ENCODE assay signal across 13 cellular contexts in the genomic region with DNA sequence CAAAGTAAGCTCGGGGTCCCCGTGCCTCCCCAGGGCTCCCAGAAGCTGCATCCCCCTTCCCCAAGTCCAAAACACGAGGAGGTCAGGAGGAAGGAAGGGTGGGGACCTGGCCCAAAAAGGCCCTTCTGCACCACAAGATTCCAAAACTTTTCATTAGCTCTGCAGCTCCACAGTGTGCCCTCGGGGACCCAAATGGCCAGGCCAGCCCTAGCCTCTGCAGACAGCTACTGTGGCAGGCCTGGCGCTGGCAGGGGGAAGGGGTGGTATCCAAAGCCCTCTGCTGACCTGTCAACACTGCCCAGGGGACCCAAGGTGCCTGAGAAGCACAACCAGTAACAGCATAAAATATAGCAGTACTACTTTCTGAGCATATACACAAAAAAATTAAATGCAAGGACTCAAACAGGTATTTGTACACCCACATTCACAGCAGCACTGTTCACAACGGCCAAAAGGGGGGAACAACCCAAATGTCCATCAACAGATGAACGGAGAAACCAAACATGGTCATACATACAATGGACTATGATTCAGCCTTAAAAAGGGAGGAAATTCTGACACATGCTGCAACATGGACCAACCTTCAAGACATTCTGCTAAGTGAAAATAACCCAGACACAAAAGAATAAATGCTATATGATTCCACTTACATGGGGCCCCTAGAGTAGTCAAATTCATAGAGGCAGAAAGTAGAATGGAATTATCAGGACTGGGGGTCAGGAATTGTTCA. TPM values are rescaled to one million over a fixed set of nuclear protein-coding genes. Genes with fewer than 3 reads are reported as not detected.
DNase-seq lines count a peak whose midpoint lies in the region; FAIRE-seq and TF ChIP-seq lines count a peak whose summit lies in the region.
"Had no signal": no experiment of that assay in that cellular context is flagged by ENCODE, and none has a peak within 500 bp of the region (broad histone marks: within the 10 kb centered on the region; RNA-seq: fewer than 3 reads in every experiment).

No MANE protein-coding gene starts in this region.

- H3K9me3 ChIP-seq in H9 (ENCODE audit: control insufficient read depth, low read depth, low read length) = no peaks in the 10 kb centered on the region
- no peaks in the 10 kb centered on the region for H3K9me3 ChIP-seq in ascending aorta
- H3K9me3 ChIP-seq in stomach = no peaks in the 10 kb centered on the region
- no peaks in the 10 kb centered on the region for H3K9me3 ChIP-seq in MM.1S (replicated peaks; ENCODE audit: insufficient read depth, low read length)

- DNase-seq in H9 (no peak), ascending aorta (ENCODE audit: low spot score in 2 of 2) (no peak), stomach (no peak), GM12892 (ENCODE audit: insufficient read length) (no peak), NCI-H2081 (lab: John Stamatoyannopoulos, UW) (no peak), retina (no peak), MM.1S (no peak)
- DNase-seq: activated CD4-positive, alpha-beta T cell treated with anti-CD3 and anti-CD28 coated beads for 4 hours; DMS79 treated with DMSO at 0.1 percent for 48 hours; foreskin melanocyte; NCI-H1092 had no signal

- no peak overlapping the region for H2BK15ac ChIP-seq in H9 (ENCODE audit: low read depth, low read length)

- no peaks in the 10 kb centered on the region for H3K9me2 ChIP-seq in MM.1S (replicated peaks; ENCODE audit: insufficient read depth, low read length)

- H3K4me3 ChIP-seq in ascending aorta (peak overlapping the region; percentile 7 to 52), stomach (no peak overlapping the region), MM.1S (ENCODE audit: low read length) (no peak overlapping the region)

- H3K4me1 ChIP-seq in H9 (ENCODE audit: insufficient read depth, low read length) = peaks cover 5% of the 10 kb centered on the region; the same call in 1 of the 2 replicates
- H3K4me1 ChIP-seq in ascending aorta = peaks cover 65 to 91% of the 10 kb centered on the region in 2 donors
- peaks cover 85 to 100% (median 93%) of the 10 kb centered on the region in 4 donors for H3K4me1 ChIP-seq in stomach
- 0 out of 2 replicates have a peak, but pooled peaks cover 3% of the 10 kb centered on the region for H3K4me1 ChIP-seq in MM.1S (ENCODE audit: low read length)

- H3K27ac Mint-ChIP-seq in H9 = peak overlapping the region in 2 of 3 experiments; percentile 66 to 88; a peak in 3 of 7 replicates

- no peaks in the 10 kb centered on the region for H4K20me1 ChIP-seq in H9 (ENCODE audit: control insufficient read depth, insufficient read depth, insufficient read length)
- no peaks in the 10 kb centered on the region for H4K20me1 ChIP-seq in MM.1S (ENCODE audit: insufficient read depth, low read length)

- TF ChIP-seq POLR2A in stomach (IDR thresholded peaks at IDR 0.05) (no peak), GM12892 (IDR thresholded peaks at IDR 0.05; ENCODE audit: low read depth, low read length) (no peak)

- FAIRE-seq in GM12892 (lab: Jason Lieb, UNC) = no peak
- FAIRE-seq: H1 had no signal

- H4K91ac ChIP-seq in H9 (ENCODE audit: insufficient read length, low read depth, low read length) = no peak overlapping the region

- H3K4me3 Mint-ChIP-seq in H9 = no peak overlapping the region; a peak in 1 of 5 replicates

- H2BK5ac ChIP-seq in H9 (ENCODE audit: insufficient read length, low read length) = no peak overlapping the region

- H3K4me1 Mint-ChIP-seq in H9 = peaks cover 70 to 73% of the 10 kb centered on the region in 2 experiments

- no peaks in the 10 kb centered on the region; the same call in 1 of the 2 replicates for H3K27me3 Mint-ChIP-seq in H9 (ENCODE audit: low read depth)

- H3K27me3 ChIP-seq in H9 (ENCODE audit: insufficient read depth, low read length) (no peaks in the 10 kb centered on the region), ascending aorta (no peaks in the 10 kb centered on the region), layer of hippocampus (ENCODE audit: control insufficient read depth, insufficient read depth, low read length) (no peaks in the 10 kb centered on the region), stomach (no peaks in the 10 kb centered on the region), MM.1S (replicated peaks; ENCODE audit: insufficient read depth, low read length) (no peaks in the 10 kb centered on the region)

- no peak overlapping the region for H3K4me2 ChIP-seq in H9 (ENCODE audit: insufficient read depth, insufficient read length, low read length)
- H3K4me2 ChIP-seq in MM.1S (ENCODE audit: low read depth, low read length) = no peak overlapping the region

- no peak overlapping the region for H3K14ac ChIP-seq in H9 (ENCODE audit: insufficient read depth, low read length)

- no peak overlapping the region for H2AFZ ChIP-seq in H9 (ENCODE audit: low read length)
- no peak overlapping the region for H2AFZ ChIP-seq in MM.1S (ENCODE audit: low read length)

- no peak overlapping the region for H2BK12ac ChIP-seq in H9 (ENCODE audit: insufficient read length, low read depth, low read length)

- H3K9ac ChIP-seq in H9 (ENCODE audit: extremely low read depth, insufficient read length, low read length) (no peak overlapping the region), MM.1S (ENCODE audit: low read length) (no peak overlapping the region)

- H3K79me2 ChIP-seq in H9 (ENCODE audit: insufficient read depth, low read length) = peaks cover 40% of the 10 kb centered on the region; the same call in 1 of the 2 replicates
- H3K79me2 ChIP-seq in MM.1S (ENCODE audit: low read length) = no peaks in the 10 kb centered on the region

- no CpG with 5 or more reads among the region's 7 CpGs for WGBS in H9 (ENCODE audit: extremely low coverage, insufficient read length, low lambda C conversion rate)
- 44 to 60% (median 56%) methylated on average over 7 of the region's 7 CpGs for WGBS in stomach, 5 donors

- no peaks in the 10 kb centered on the region for H3F3A ChIP-seq in MM.1S (ENCODE audit: insufficient read depth, low read length)

- intact Hi-C loops in ascending aorta (cut with DNase I) (no loop called here), stomach (cut with DNase I; ENCODE audit: low total_unique reads) (no loop called here)

- H3K56ac ChIP-seq in H9 (ENCODE audit: insufficient read length, low read depth, low read length) = no peak overlapping the region

- H3K79me1 ChIP-seq in H9 (ENCODE audit: insufficient read depth, low read depth, low read length, poor library complexity, severe bottlenecking) = peaks cover 6% of the 10 kb centered on the region

- H2AK5ac ChIP-seq in H9 (ENCODE audit: insufficient read length, low read length) = no peak overlapping the region

- H3K4ac ChIP-seq in H9 (ENCODE audit: low read depth, low read length) = no peak overlapping the region

- H2BK120ac ChIP-seq in H9 (ENCODE audit: low read depth, low read length, poor library complexity, severe bottlenecking) = no peak overlapping the region

- no peaks in the 10 kb centered on the region for H3K9me3 Mint-ChIP-seq in H9

- H3K23ac ChIP-seq in H9 (ENCODE audit: insufficient read length, low read depth, low read length) = no peak overlapping the region

- H3T11ph ChIP-seq in H9 (ENCODE audit: low read length) = no peak overlapping the region

- TF ChIP-seq EP300 in stomach (IDR thresholded peaks at IDR 0.05) = no peak

- H3K36me3 ChIP-seq in ascending aorta = peaks cover 6 to 7% of the 10 kb centered on the region in 2 donors
- H3K36me3 ChIP-seq in stomach = no peaks in the 10 kb centered on the region
- H3K36me3 ChIP-seq in MM.1S (replicated peaks; ENCODE audit: insufficient read depth, low read length) = no peaks in the 10 kb centered on the region

- no peak overlapping the region for H3K18ac ChIP-seq in H9 (ENCODE audit: insufficient read length, low read depth, low read length)

- peaks cover 2 to 18% (median 14%) of the 10 kb centered on the region in 3 experiments; a peak in 4 of 7 replicates for H3K36me3 Mint-ChIP-seq in H9 (ENCODE audit: insufficient read depth in 1 of 3, low read depth in 3 of 3)

- TF ChIP-seq CTCF in H9 (conservative IDR thresholded peaks at IDR 0.05) = no peak
- TF ChIP-seq CTCF in ascending aorta (IDR thresholded peaks at IDR 0.05) = no peak
- no peak for TF ChIP-seq CTCF in stomach (IDR thresholded peaks at IDR 0.05)
- TF ChIP-seq CTCF in MM.1S (IDR thresholded peaks at IDR 0.05; ENCODE audit: low read length) = no peak

- no peak overlapping the region for H2BK20ac ChIP-seq in H9 (ENCODE audit: low read depth, low read length, poor library complexity, severe bottlenecking)

- H3K23me2 ChIP-seq in H9 (ENCODE audit: insufficient read length, low read depth, low read length, poor library complexity, severe bottlenecking) = no peaks in the 10 kb centered on the region

- no peak overlapping the region for H4K8ac ChIP-seq in H9 (replicated peaks; ENCODE audit: insufficient read length, low read depth, low read length)

- no peak overlapping the region for H4K5ac ChIP-seq in H9 (ENCODE audit: insufficient read length, low read depth, low read length)

- H3K27ac ChIP-seq in H9 (ENCODE audit: insufficient read length, low read depth, low read length) (no peak overlapping the region), ascending aorta (peak overlapping the region; percentile 92 to 93), layer of hippocampus (ENCODE audit: low read depth, low read length) (peak overlapping the region; percentile 4), stomach (peak overlapping the region; percentile 23 to 91 (median 85)), MM.1S (ENCODE audit: low read length) (no peak overlapping the region)

RNA-seq across cellular contexts. Expression of a gene that starts 29.7 kb away (rescaled TPM):
- total RNA-seq in H9 (2021) (218 and 219 TPM in 2 replicates), ascending aorta (814 TPM), stomach (100 to 1,000 TPM; 191 to 504 (median 237) TPM)
- 10 to 100 TPM; 25.7 to 87.7 (median 43.6) TPM for polyA plus RNA-seq in stomach
- 0.40 TPM for polyA plus RNA-seq in GM12892 (2012; ENCODE audit: missing spikeins)

Comparison
In these comparisons a context has a peak if more than half of its experiments do, and no peak if none do; other contexts are left out.
1. H3K27ac ChIP-seq: peak in ascending aorta (2 of 2), layer of hippocampus (single experiment) and stomach (5 of 5); none in H9 (single experiment) and MM.1S (single experiment).
2. H3K4me3 ChIP-seq: peak in ascending aorta (2 of 2); none in stomach (0 of 4) and MM.1S (single experiment).